Comparison of ENCODE assay signal across 8 cellular contexts in genomic region chr17:7574176-7574953, GRCh38. TPM values are rescaled to one million over a fixed set of nuclear protein-coding genes. Genes with fewer than 3 reads are reported as not detected.
DNase-seq lines count a peak whose midpoint lies in the region; ATAC-seq lines count a peak whose summit lies in the region.

No MANE protein-coding gene starts in this region.

- POLR2A ChIA-PET in activated CD4-positive, alpha-beta T cell treated with anti-CD3 and anti-CD28 coated beads for 36 hours (lab: Charles Lee): interaction anchor here (0.7 to 2.6 kb wide), 8 partner anchors 10 to 268 kb away, joined by 3 to 43 read pairs (median 6); partner anchors contain the start of genes MPDU1, NEURL4, TMEM102 and TMEM256

- H3K4me3 Mint-ChIP-seq in activated CD4-positive, alpha-beta T cell treated with anti-CD3 and anti-CD28 coated beads for 36 hours: peak overlapping the region; percentile 94
- H3K4me3 Mint-ChIP-seq in activated naive CD8-positive, alpha-beta T cell: peak overlapping the region; percentile 98
- peak overlapping the region; percentile 87 to 99 (median 96) for H3K4me3 Mint-ChIP-seq in immature natural killer cell

- H3K27me3 Mint-ChIP-seq in activated CD4-positive, alpha-beta T cell treated with anti-CD3 and anti-CD28 coated beads for 36 hours: no peaks in the 10 kb centered on the region
- no peaks in the 10 kb centered on the region for H3K27me3 Mint-ChIP-seq in activated naive CD8-positive, alpha-beta T cell
- peaks cover 39 to 67% (median 50%) of the 10 kb centered on the region in 3 donors for H3K27me3 Mint-ChIP-seq in immature natural killer cell (ENCODE audit: low read depth in 3 of 3)

- CTCF ChIA-PET in activated CD4-positive, alpha-beta T cell treated with anti-CD3 and anti-CD28 coated beads for 36 hours (lab: Charles Lee): interaction anchor here (0.7 to 1.8 kb wide), 5 partner anchors 9 to 199 kb away, joined by 3 to 10 read pairs (median 3); partner anchors contain the start of genes MPDU1 and WRAP53

- H3K27ac ChIP-seq in substantia nigra (ENCODE audit: low read depth, low read length, poor library complexity, severe bottlenecking): peak overlapping the region; percentile 97

- H3K27ac Mint-ChIP-seq in activated CD4-positive, alpha-beta T cell treated with anti-CD3 and anti-CD28 coated beads for 36 hours: peak overlapping the region; percentile 99
- peak overlapping the region; percentile 99 for H3K27ac Mint-ChIP-seq in activated naive CD8-positive, alpha-beta T cell
- peak overlapping the region; percentile 83 to 100 (median 96) for H3K27ac Mint-ChIP-seq in immature natural killer cell

- no peak for DNase-seq in activated CD4-positive, alpha-beta T cell treated with anti-CD3 and anti-CD28 coated beads for 36 hours
- DNase-seq in activated CD4-positive, alpha-beta T cell treated with anti-CD3 and anti-CD28 coated beads, Interleukin-2, amount 50 U/mL, for 1 hour: no peak
- DNase-seq in immature natural killer cell: no peak
- DNase-seq in substantia nigra (lab: John Stamatoyannopoulos, UW): no peak
- no peak for DNase-seq in NCI-H2227 (lab: John Stamatoyannopoulos, UW; ENCODE audit: unreplicated experiment)
- DNase-seq in stimulated activated CD4-positive, alpha-beta T cell treated with anti-CD3 and anti-CD28 coated beads, Interleukin-2, amount 100 ng/mL, for 24 hours: no peak
- DNase-seq in inferior parietal cortex (ENCODE audit: extremely low spot score): no peak

- no peak for ATAC-seq in activated CD4-positive, alpha-beta T cell treated with anti-CD3 and anti-CD28 coated beads for 36 hours

- H3K36me3 Mint-ChIP-seq in activated CD4-positive, alpha-beta T cell treated with anti-CD3 and anti-CD28 coated beads for 36 hours (ENCODE audit: low read depth): peaks cover 88% of the 10 kb centered on the region
- peaks cover 32% of the 10 kb centered on the region for H3K36me3 Mint-ChIP-seq in activated naive CD8-positive, alpha-beta T cell
- H3K36me3 Mint-ChIP-seq in immature natural killer cell: peaks cover 24 to 66% (median 51%) of the 10 kb centered on the region in 3 donors

- intact Hi-C loops in activated CD4-positive, alpha-beta T cell treated with anti-CD3 and anti-CD28 coated beads for 36 hours (cut with DNase I, micrococcal nuclease): loop anchor here (5.0 to 10.0 kb wide), 4 partner anchors 322 to 580 kb away; partner anchors contain the start of genes PER1 (in 2 of the 2), CTDNEP1 (in 1 of the 2), ELP5 (in 1 of the 2) and SLC16A11 (in 1 of the 2)

- H3K4me1 Mint-ChIP-seq in activated CD4-positive, alpha-beta T cell treated with anti-CD3 and anti-CD28 coated beads for 36 hours: peaks cover 65% of the 10 kb centered on the region
- H3K4me1 Mint-ChIP-seq in activated naive CD8-positive, alpha-beta T cell (ENCODE audit: low read depth): peaks cover 61% of the 10 kb centered on the region
- H3K4me1 Mint-ChIP-seq in immature natural killer cell: peaks cover 60 to 67% of the 10 kb centered on the region in 2 donors

- H3K9me3 Mint-ChIP-seq in activated CD4-positive, alpha-beta T cell treated with anti-CD3 and anti-CD28 coated beads for 36 hours (ENCODE audit: low read depth): no peaks in the 10 kb centered on the region
- no peaks in the 10 kb centered on the region for H3K9me3 Mint-ChIP-seq in activated naive CD8-positive, alpha-beta T cell (ENCODE audit: low read depth)
- H3K9me3 Mint-ChIP-seq in immature natural killer cell: peaks cover 0 to 1% (median 0%) of the 10 kb centered on the region in 6 donors

RNA-seq across cellular contexts. Expression of gene CD68, which starts 5.1 kb away (rescaled TPM):
- total RNA-seq in activated CD4-positive, alpha-beta T cell treated with anti-CD3 and anti-CD28 coated beads for 36 hours: 10 to 100 TPM in 1 of 2 experiments, 1 to 10 TPM in 1; 9.2 to 13.7 TPM
- 1 to 10 TPM; 1.9 to 6.5 (median 6.1) TPM for polyA plus RNA-seq in immature natural killer cell

RNA-seq across cellular contexts. Expression of gene MPDU1, which starts 9.3 kb away (rescaled TPM):
- 10 to 100 TPM; 51.7 to 77.0 TPM for total RNA-seq in activated CD4-positive, alpha-beta T cell treated with anti-CD3 and anti-CD28 coated beads for 36 hours
- polyA plus RNA-seq in immature natural killer cell: 10 to 100 TPM; 31.6 to 44.0 (median 41.6) TPM

RNA-seq across cellular contexts. Expression of gene SENP3, which starts 12.6 kb away (rescaled TPM):
- total RNA-seq in activated CD4-positive, alpha-beta T cell treated with anti-CD3 and anti-CD28 coated beads for 36 hours: 10 to 100 TPM; 59.0 to 78.9 TPM
- polyA plus RNA-seq in immature natural killer cell: 10 to 100 TPM; 17.5 to 19.4 (median 19.0) TPM

RNA-seq across cellular contexts. Expression of gene SOX15, which starts 15.5 kb away (rescaled TPM):
- under 1 TPM in 1 of 2 experiments, not detected in 1; 0.16 TPM for total RNA-seq in activated CD4-positive, alpha-beta T cell treated with anti-CD3 and anti-CD28 coated beads for 36 hours
- polyA plus RNA-seq in immature natural killer cell: not detected

RNA-seq across cellular contexts. Expression of gene TNFSF13, which starts 15.8 kb away (rescaled TPM):
- 1 to 10 TPM; 1.8 to 2.5 TPM for total RNA-seq in activated CD4-positive, alpha-beta T cell treated with anti-CD3 and anti-CD28 coated beads for 36 hours
- 1 to 10 TPM; 1.4 to 6.1 (median 5.3) TPM for polyA plus RNA-seq in immature natural killer cell
